26 cellular contexts compared by ENCODE assay signal in genomic region chr9:136499935-136500910, GRCh38.
"Had no signal": no experiment of that assay in that cellular context is flagged by ENCODE, and none has a peak within 500 bp of the region (broad histone marks: within the 10 kb centered on the region; RNA-seq: fewer than 3 reads in every experiment).

No MANE protein-coding gene starts in this region.

- H3K36me3 ChIP-seq: ovary had no signal

- H3K4me1 ChIP-seq: colonic mucosa, psoas muscle, thyroid gland, upper lobe of right lung had no signal

- H3K27me3 Mint-ChIP-seq: activated B cell treated with CpG ODN at 0.5 μM for 24 hours; activated CD4-positive, alpha-beta memory T cell treated with anti-CD3 and anti-CD28 coated beads for 36 hours; activated CD4-positive, alpha-beta T cell treated with anti-CD3 and anti-CD28 coated beads for 36 hours; activated naive CD4-positive, alpha-beta T cell treated with anti-CD3 and anti-CD28 coated beads, Interleukin-2, amount 10 ng/mL, durations not matched to agents 7 days and 5 days; central memory CD8-positive, alpha-beta T cell; naive thymus-derived CD8-positive, alpha-beta T cell; T-helper 17 cell had no signal

- H3K27ac ChIP-seq: colonic mucosa, epithelial cell of prostate, gastroesophageal sphincter, ovary, psoas muscle, right atrium auricular region, thyroid gland, upper lobe of right lung had no signal

- H3K4me3 Mint-ChIP-seq: activated B cell treated with CpG ODN at 0.5 μM for 24 hours; activated CD4-positive, alpha-beta memory T cell treated with anti-CD3 and anti-CD28 coated beads for 36 hours; activated CD4-positive, alpha-beta T cell treated with anti-CD3 and anti-CD28 coated beads for 36 hours; activated naive CD4-positive, alpha-beta T cell treated with anti-CD3 and anti-CD28 coated beads, Interleukin-2, amount 10 ng/mL, durations not matched to agents 7 days and 5 days; activated T-cell treated with anti-CD3 and anti-CD28 coated beads, Interleukin-2, amount 50 U/mL, for 72 hours; central memory CD8-positive, alpha-beta T cell; endodermal cell; mesothelial cell of epicardium; naive thymus-derived CD8-positive, alpha-beta T cell; T-helper 17 cell had no signal

- H3K9me3 Mint-ChIP-seq: activated B cell treated with CpG ODN at 0.5 μM for 24 hours; activated CD4-positive, alpha-beta memory T cell treated with anti-CD3 and anti-CD28 coated beads for 36 hours; activated naive CD4-positive, alpha-beta T cell treated with anti-CD3 and anti-CD28 coated beads, Interleukin-2, amount 10 ng/mL, durations not matched to agents 7 days and 5 days; activated T-cell treated with anti-CD3 and anti-CD28 coated beads, Interleukin-2, amount 50 U/mL, for 72 hours; central memory CD8-positive, alpha-beta T cell; endodermal cell; mesothelial cell of epicardium; naive thymus-derived CD8-positive, alpha-beta T cell had no signal

- ATAC-seq: activated CD4-positive, alpha-beta T cell treated with anti-CD3 and anti-CD28 coated beads for 36 hours; activated T-cell treated with anti-CD3 and anti-CD28 coated beads, Interleukin-2, amount 50 U/mL, for 72 hours; gastroesophageal sphincter; left ventricle myocardium superior; naive thymus-derived CD8-positive, alpha-beta T cell; psoas muscle; T-helper 17 cell; upper lobe of right lung had no signal

- H3K9me3 ChIP-seq: colonic mucosa, gastroesophageal sphincter, ovary, psoas muscle, right atrium auricular region, thyroid gland, upper lobe of right lung had no signal

- H3K4me3 ChIP-seq: colonic mucosa, gastroesophageal sphincter, ovary, psoas muscle, right atrium auricular region, thyroid gland, upper lobe of right lung had no signal

- H3K27ac Mint-ChIP-seq: activated B cell treated with CpG ODN at 0.5 μM for 24 hours; activated CD4-positive, alpha-beta memory T cell treated with anti-CD3 and anti-CD28 coated beads for 36 hours; activated CD4-positive, alpha-beta T cell treated with anti-CD3 and anti-CD28 coated beads for 36 hours; activated naive CD4-positive, alpha-beta T cell treated with anti-CD3 and anti-CD28 coated beads, Interleukin-2, amount 10 ng/mL, durations not matched to agents 7 days and 5 days; activated T-cell treated with anti-CD3 and anti-CD28 coated beads, Interleukin-2, amount 50 U/mL, for 72 hours; endodermal cell; mesothelial cell of epicardium; naive thymus-derived CD8-positive, alpha-beta T cell; T-helper 17 cell had no signal

- H3K4me1 Mint-ChIP-seq: activated B cell treated with CpG ODN at 0.5 μM for 24 hours; activated CD4-positive, alpha-beta T cell treated with anti-CD3 and anti-CD28 coated beads for 36 hours; activated naive CD4-positive, alpha-beta T cell treated with anti-CD3 and anti-CD28 coated beads, Interleukin-2, amount 10 ng/mL, durations not matched to agents 7 days and 5 days; central memory CD8-positive, alpha-beta T cell; endodermal cell; mesothelial cell of epicardium; naive thymus-derived CD8-positive, alpha-beta T cell had no signal

- H3K27me3 ChIP-seq: colonic mucosa, gastroesophageal sphincter, ovary, right atrium auricular region, thyroid gland, upper lobe of right lung had no signal

- DNase-seq: activated B cell treated with CpG ODN at 0.5 μM for 24 hours; activated CD4-positive, alpha-beta memory T cell treated with anti-CD3 and anti-CD28 coated beads for 36 hours; activated CD4-positive, alpha-beta T cell treated with anti-CD3 and anti-CD28 coated beads for 36 hours; activated effector memory CD4-positive, alpha-beta T cell treated with Interleukin-2 at 50 U/mL for 16 hours; activated naive CD4-positive, alpha-beta T cell treated with anti-CD3 and anti-CD28 coated beads, Interleukin-2, amount 10 ng/mL, durations not matched to agents 7 days and 5 days; activated T-cell treated with anti-CD3 and anti-CD28 coated beads, Interleukin-2, amount 50 U/mL, for 72 hours; aorta; colonic mucosa; endodermal cell; head of caudate nucleus; hypothalamus; left ventricle myocardium superior; mammary epithelial cell; naive thymus-derived CD8-positive, alpha-beta T cell; ovary; psoas muscle; stimulated activated CD4-positive, alpha-beta T cell treated with anti-CD3 and anti-CD28 coated beads, Interleukin-4, amount 100 ng/mL, for 24 hours; stimulated activated naive CD4-positive, alpha-beta T cell treated with Interleukin-2 at 50 U/mL for 16 hours; T-helper 17 cell; thyroid gland; upper lobe of right lung had no signal
